33 cellular contexts compared by ENCODE assay signal in the genomic region with DNA sequence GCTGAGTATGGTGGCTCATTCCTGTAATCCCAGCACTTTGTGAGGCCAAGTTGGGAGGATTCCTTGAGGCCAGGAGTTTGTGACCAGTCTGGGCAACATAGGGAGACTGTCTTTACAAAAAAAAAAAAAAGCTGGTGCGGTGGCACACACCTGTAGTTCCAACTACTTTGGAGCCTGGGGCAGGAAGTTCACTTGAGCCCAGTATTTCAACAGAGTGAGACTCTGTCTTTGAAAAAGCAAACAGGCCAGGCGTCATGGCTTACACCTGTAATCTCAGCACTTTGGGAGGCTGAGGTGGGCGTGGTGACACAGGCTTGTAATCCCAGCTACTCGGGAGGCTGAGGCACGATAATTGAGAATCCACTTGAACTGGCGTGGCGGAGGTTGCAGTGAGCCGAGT. TPM values are rescaled to one million over a fixed set of nuclear protein-coding genes. Genes with fewer than 3 reads are reported as not detected.
"Had no signal": no experiment of that assay in that cellular context is flagged by ENCODE, and none has a peak within 500 bp of the region (broad histone marks: within the 10 kb centered on the region; RNA-seq: fewer than 3 reads in every experiment).

No MANE protein-coding gene starts in this region.

- H3K27me3 ChIP-seq: stomach, suprapubic skin, testis, thyroid gland, tibial artery, tibial nerve, transverse colon, upper lobe of left lung, upper lobe of right lung, uterus, vagina had no signal

- DNase-seq: stimulated activated CD4-positive, alpha-beta T cell treated with anti-CD3 and anti-CD28 coated beads, Interleukin-2, amount 100 ng/mL, for 48 hours; stimulated activated CD4-positive, alpha-beta T cell treated with anti-CD3 and anti-CD28 coated beads, Interleukin-4, amount 100 ng/mL, for 1 hour; stimulated activated CD4-positive, alpha-beta T cell treated with anti-CD3 and anti-CD28 coated beads, Interleukin-4, amount 100 ng/mL, for 24 hours; stimulated activated CD4-positive, alpha-beta T cell treated with anti-CD3 and anti-CD28 coated beads, Interleukin-4, amount 100 ng/mL, for 4 hours; stimulated activated CD8-positive, alpha-beta memory T cell treated with anti-CD3 and anti-CD28 coated beads, Interleukin-4, amount 100 ng/mL, for 48 hours; stimulated activated naive B cell treated with anti-CD40 and anti-IgM and Interleukin-4, amounts not matched to agents 10 μg/mL and 1 μg/mL and 100 μg/mL, for 72 hours; stimulated activated naive CD4-positive, alpha-beta T cell; stimulated activated naive CD4-positive, alpha-beta T cell treated with Interleukin-2 at 50 U/mL for 16 hours; stimulated activated naive CD8-positive, alpha-beta T cell treated with anti-CD3 and anti-CD28 coated beads, Interleukin-15, amount 100 ng/mL, for 72 hours; stimulated activated naive CD8-positive, alpha-beta T cell treated with anti-CD3 and anti-CD28 coated beads, Interleukin-15, Interleukin-2, amounts not matched to agents 100 U/mL and 50 U/mL, for 24 hours; stomach; substantia nigra; testis; thyroid gland; tibial artery; transverse colon; trophoblast cell; upper lobe of left lung; upper lobe of right lung; uterus had no signal

- H3K27me3 Mint-ChIP-seq: stimulated activated memory B cell treated with anti-CD40 and anti-IgM and Interleukin-4, amounts not matched to agents 10 μg/mL and 1 μg/mL and 100 μg/mL, for 72 hours; stimulated activated naive B cell treated with anti-CD40 and anti-IgM and Interleukin-4, amounts not matched to agents 10 μg/mL and 1 μg/mL and 100 μg/mL, for 72 hours; stimulated activated naive CD8-positive, alpha-beta T cell treated with anti-CD3 and anti-CD28 coated beads, Interleukin-15, amount 100 ng/mL, for 72 hours; stimulated activated naive CD8-positive, alpha-beta T cell treated with anti-CD3 and anti-CD28 coated beads, Interleukin-15, Interleukin-2, amounts not matched to agents 100 ng/mL and 50 ng/mL, for 24 hours; type B pancreatic cell had no signal

- H3K4me3 ChIP-seq: stomach, suprapubic skin, testis, thoracic aorta, thyroid gland, tibial artery, tibial nerve, transverse colon, upper lobe of left lung, upper lobe of right lung, uterus, vagina had no signal

- H3K36me3 ChIP-seq: stomach, suprapubic skin, thoracic aorta, thyroid gland, tibial artery, tibial nerve, transverse colon, upper lobe of left lung, upper lobe of right lung, uterus, vagina had no signal

- H3K4me1 Mint-ChIP-seq: stimulated activated memory B cell treated with anti-CD40 and anti-IgM and Interleukin-4, amounts not matched to agents 10 μg/mL and 1 μg/mL and 100 μg/mL, for 72 hours had no signal

- H3K27ac Mint-ChIP-seq: stimulated activated effector memory CD8-positive, alpha-beta T cell treated with anti-CD3 and anti-CD28 coated beads, Interleukin-12 subunit alpha, Interleukin-12 subunit beta, amount 100 ng/mL, for 72 hours; stimulated activated memory B cell treated with anti-CD40 and anti-IgM and Interleukin-4, amounts not matched to agents 10 μg/mL and 1 μg/mL and 100 μg/mL, for 72 hours; stimulated activated naive B cell treated with anti-CD40 and anti-IgM and Interleukin-4, amounts not matched to agents 10 μg/mL and 1 μg/mL and 100 μg/mL, for 72 hours; stimulated activated naive CD8-positive, alpha-beta T cell treated with anti-CD3 and anti-CD28 coated beads, Interleukin-15, amount 100 ng/mL, for 72 hours; stimulated activated naive CD8-positive, alpha-beta T cell treated with anti-CD3 and anti-CD28 coated beads, Interleukin-15, Interleukin-2, amounts not matched to agents 100 ng/mL and 50 ng/mL, for 24 hours; type B pancreatic cell had no signal

- ATAC-seq: stimulated activated effector memory CD8-positive, alpha-beta T cell treated with anti-CD3 and anti-CD28 coated beads, Interleukin-12 subunit alpha, Interleukin-12 subunit beta, amount 100 ng/mL, for 72 hours; stimulated activated memory B cell treated with anti-CD40 and anti-IgM and Interleukin-4, amounts not matched to agents 10 μg/mL and 1 μg/mL and 100 μg/mL, for 72 hours; stimulated activated naive B cell treated with anti-CD40 and anti-IgM and Interleukin-4, amounts not matched to agents 10 μg/mL and 1 μg/mL and 100 μg/mL, for 72 hours; stimulated activated naive CD8-positive, alpha-beta T cell treated with anti-CD3 and anti-CD28 coated beads, Interleukin-15, amount 100 ng/mL, for 72 hours; stimulated activated naive CD8-positive, alpha-beta T cell treated with anti-CD3 and anti-CD28 coated beads, Interleukin-15, Interleukin-2, amounts not matched to agents 100 U/mL and 50 U/mL, for 24 hours; upper lobe of right lung had no signal

- H3K4me1 ChIP-seq: stomach, suprapubic skin, testis, thyroid gland, tibial artery, tibial nerve, transverse colon, upper lobe of left lung, upper lobe of right lung, uterus, vagina had no signal

- FAIRE-seq: urothelium cell line had no signal

- H3K27ac ChIP-seq: stomach, suprapubic skin, thoracic aorta, thyroid gland, tibial artery, tibial nerve, transverse colon, upper lobe of left lung, upper lobe of right lung, uterus, vagina had no signal

- H3K4me3 Mint-ChIP-seq: stimulated activated effector memory CD8-positive, alpha-beta T cell treated with anti-CD3 and anti-CD28 coated beads, Interleukin-12 subunit alpha, Interleukin-12 subunit beta, amount 100 ng/mL, for 72 hours; stimulated activated memory B cell treated with anti-CD40 and anti-IgM and Interleukin-4, amounts not matched to agents 10 μg/mL and 1 μg/mL and 100 μg/mL, for 72 hours; stimulated activated naive B cell treated with anti-CD40 and anti-IgM and Interleukin-4, amounts not matched to agents 10 μg/mL and 1 μg/mL and 100 μg/mL, for 72 hours; stimulated activated naive CD8-positive, alpha-beta T cell treated with anti-CD3 and anti-CD28 coated beads, Interleukin-15, amount 100 ng/mL, for 72 hours; stimulated activated naive CD8-positive, alpha-beta T cell treated with anti-CD3 and anti-CD28 coated beads, Interleukin-15, Interleukin-2, amounts not matched to agents 100 ng/mL and 50 ng/mL, for 24 hours; type B pancreatic cell had no signal

- H3K9me3 ChIP-seq: stomach, suprapubic skin, testis, thoracic aorta, thyroid gland, tibial artery, tibial nerve, transverse colon, upper lobe of left lung, upper lobe of right lung, uterus, vagina had no signal

- H3K9me3 Mint-ChIP-seq: stimulated activated effector memory CD8-positive, alpha-beta T cell treated with anti-CD3 and anti-CD28 coated beads, Interleukin-12 subunit alpha, Interleukin-12 subunit beta, amount 100 ng/mL, for 72 hours; stimulated activated memory B cell treated with anti-CD40 and anti-IgM and Interleukin-4, amounts not matched to agents 10 μg/mL and 1 μg/mL and 100 μg/mL, for 72 hours; stimulated activated naive B cell treated with anti-CD40 and anti-IgM and Interleukin-4, amounts not matched to agents 10 μg/mL and 1 μg/mL and 100 μg/mL, for 72 hours; stimulated activated naive CD8-positive, alpha-beta T cell treated with anti-CD3 and anti-CD28 coated beads, Interleukin-15, amount 100 ng/mL, for 72 hours; stimulated activated naive CD8-positive, alpha-beta T cell treated with anti-CD3 and anti-CD28 coated beads, Interleukin-15, Interleukin-2, amounts not matched to agents 100 ng/mL and 50 ng/mL, for 24 hours; type B pancreatic cell had no signal

RNA-seq across cellular contexts. Expression of a gene that starts 28.7 kb away (rescaled TPM):
- total RNA-seq: tibial nerve had no signal

RNA-seq across cellular contexts. Expression of a gene that starts 31.2 kb away (rescaled TPM):
- total RNA-seq: stomach, subcutaneous adipose tissue, suprapubic skin, temporal lobe, thoracic aorta, thyroid gland, tibial nerve, transverse colon, upper lobe of left lung, upper lobe of right lung, ureter, urinary bladder, uterus, vagina had no signal
- polyA plus RNA-seq: stomach, urinary bladder had no signal
